ENCODE assay signal across 8 cellular contexts in the genomic region with DNA sequence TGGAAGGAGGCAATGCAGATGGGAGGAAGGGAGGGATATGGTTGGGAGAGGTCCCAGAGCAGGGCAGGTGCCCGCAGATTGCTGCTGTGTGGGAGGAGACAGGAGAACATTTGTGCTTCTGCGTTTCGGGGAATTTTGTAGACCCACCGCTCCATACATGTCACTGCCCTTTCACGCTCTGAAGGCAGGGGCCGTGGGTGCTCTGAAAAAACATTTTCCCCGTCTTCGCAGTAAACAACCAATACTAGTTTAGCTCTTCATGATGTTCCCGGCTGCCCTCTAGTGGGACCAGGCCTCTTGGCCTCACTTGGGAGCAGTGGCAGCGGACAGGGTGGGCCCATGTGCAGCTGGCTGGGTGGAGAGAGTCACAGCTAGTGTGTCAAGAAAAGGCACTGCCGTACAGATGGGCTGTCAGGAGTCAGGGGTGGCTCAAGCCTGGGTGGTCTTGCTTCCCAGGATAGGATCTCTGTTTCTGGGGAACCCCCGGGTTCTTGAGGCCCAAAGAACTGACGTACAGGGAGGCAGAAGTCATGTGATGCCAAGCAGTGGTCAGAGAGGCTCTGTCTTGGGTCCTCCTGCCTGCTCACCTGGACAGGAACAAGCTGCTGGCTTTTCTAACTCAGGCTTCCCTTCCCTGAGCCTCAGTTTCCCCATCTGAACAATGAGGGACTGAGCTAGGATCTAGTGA. TPM values are rescaled to one million over a fixed set of nuclear protein-coding genes. Genes with fewer than 3 reads are reported as not detected.
DNase-seq lines count a peak whose midpoint lies in the region; ATAC-seq and TF ChIP-seq lines count a peak whose summit lies in the region.

No MANE protein-coding gene starts in this region.

- H3K4me1 ChIP-seq in gastroesophageal sphincter: no peaks in the 10 kb centered on the region

- no peaks in the 10 kb centered on the region for H3K9me3 ChIP-seq in gastroesophageal sphincter

- no peak for TF ChIP-seq POLR2A in gastroesophageal sphincter (IDR thresholded peaks at IDR 0.05)

- TF ChIP-seq CTCF in GM06990 (IDR thresholded peaks at IDR 0.05; ENCODE audit: insufficient read depth, low read length, poor library complexity, severe bottlenecking) (peak; percentile 95), LNCAP (IDR thresholded peaks at IDR 0.05) (peak; percentile 34; the same call in 1 of the 2 replicates), gastroesophageal sphincter (IDR thresholded peaks at IDR 0.05) (peak in 3 of 4 experiments; percentile 42 to 64 (median 50))

- ATAC-seq in gastroesophageal sphincter (peak; percentile 80), GM19035 (IDR thresholded peaks at IDR 0.05; ENCODE audit: unreplicated experiment) (no peak)

- H3K36me3 ChIP-seq in GM06990 (ENCODE audit: control insufficient read depth, insufficient read depth, low read length) (peaks cover 7% of the 10 kb centered on the region), gastroesophageal sphincter (peaks cover 0 to 79% of the 10 kb centered on the region in 2 donors)

- no peak for TF ChIP-seq EP300 in gastroesophageal sphincter (IDR thresholded peaks at IDR 0.05)

- DNase-seq in GM06990 (ENCODE audit: extremely low read depth, insufficient read length) (peak; percentile 63), nucleus accumbens (lab: John Stamatoyannopoulos, UW) (peak in 49 of 56 donors; percentile 10 to 82 (median 44)), OCI-M1 (lab: John Stamatoyannopoulos, UW) (no peak), GF-D8 (lab: John Stamatoyannopoulos, UW) (no peak)
- peak; percentile 9 for DNase-seq in activated naive CD4-positive, alpha-beta T cell treated with Interleukin-2 at 50 U/mL for 16 hours

- no peak overlapping the region for H3K4me3 ChIP-seq in GM06990 (replicated peaks; ENCODE audit: low read depth, low read length)
- no peak overlapping the region for H3K4me3 ChIP-seq in gastroesophageal sphincter

- H3K27ac ChIP-seq in gastroesophageal sphincter: no peak overlapping the region

- WGBS in gastroesophageal sphincter (ENCODE audit: low coverage in 1 of 2), 2 donors: 20 to 53% methylated on average over 1 to 2 of the region's 13 CpGs

- H3K27me3 ChIP-seq in GM06990 (replicated peaks; ENCODE audit: control insufficient read depth, insufficient read depth, low read length): no peaks in the 10 kb centered on the region
- no peaks in the 10 kb centered on the region for H3K27me3 ChIP-seq in gastroesophageal sphincter

RNA-seq across cellular contexts. Expression of a gene that starts 46.5 kb away (rescaled TPM):
- total RNA-seq in gastroesophageal sphincter: 10 to 100 TPM; 18.0 to 38.7 (median 27.8) TPM

RNA-seq across cellular contexts. Expression of a gene that starts 56.5 kb away (rescaled TPM):
- 10 to 100 TPM; 11.1 to 39.7 (median 16.3) TPM for total RNA-seq in gastroesophageal sphincter

Comparison
In these comparisons a context has a peak if more than half of its experiments do, and no peak if none do; other contexts are left out.
1. DNase-seq: peak in GM06990 (single experiment), activated naive CD4-positive, alpha-beta T cell treated with Interleukin-2 at 50 U/mL for 16 hours (single experiment) and nucleus accumbens (49 of 56); none in OCI-M1 (single experiment) and GF-D8 (single experiment).
2. CTCF ChIP-seq: peak in every context shown above with its lines; median percentile 95 in GM06990; 50 in gastroesophageal sphincter; 34 in LNCAP.